Comparison of ENCODE assay signal across 10 cellular contexts in genomic region chr1:36203027-36203553, GRCh38. TPM values are rescaled to one million over a fixed set of nuclear protein-coding genes. Genes with fewer than 3 reads are reported as not detected.
A peak's percentile ranks its signal among the peaks of the same experiment; 100 is the strongest.
DNase-seq lines count a peak whose midpoint lies in the region; ATAC-seq and TF ChIP-seq lines count a peak whose summit lies in the region.
"Had no signal": no experiment of that assay in that cellular context is flagged by ENCODE, and none has a peak within 500 bp of the region (broad histone marks: within the 10 kb centered on the region; RNA-seq: fewer than 3 reads in every experiment).

No MANE protein-coding gene starts in this region.

- H3K36me3 ChIP-seq in heart right ventricle: no peaks in the 10 kb centered on the region
- no peaks in the 10 kb centered on the region for H3K36me3 ChIP-seq in left ventricle myocardium inferior
- no peaks in the 10 kb centered on the region for H3K36me3 ChIP-seq in prostate gland
- no peaks in the 10 kb centered on the region for H3K36me3 ChIP-seq in aorta (ENCODE audit: control insufficient read depth in 1 of 2, insufficient read depth in 2 of 2, low read length in 1 of 2)
- H3K36me3 ChIP-seq: brain microvascular endothelial cell had no signal

- intact Hi-C loops in heart right ventricle (cut with DNase I): loop anchor here in 1 of 10 donors (5.0 kb wide), 1 partner anchor 84 kb away; no protein-coding TSS in a partner anchor
- intact Hi-C loops in Right ventricle myocardium inferior (cut with DNase I): loop anchor here (5.0 kb wide), 1 partner anchor 79 kb away; no protein-coding TSS in a partner anchor
- intact Hi-C loops in left ventricle myocardium inferior (cut with micrococcal nuclease): no loop called here
- intact Hi-C loops in prostate gland (cut with DNase I): no loop called here
- intact Hi-C loops in aorta (cut with DNase I): no loop called here

- ATAC-seq in heart right ventricle (peak in 4 of 8 donors; percentile 5 to 28 (median 20)), Right ventricle myocardium inferior (no peak), aorta (ENCODE audit: low FRiP score) (no peak), GM21360 (IDR thresholded peaks at IDR 0.05; ENCODE audit: unreplicated experiment) (no peak), HG03095 (IDR thresholded peaks at IDR 0.05; ENCODE audit: unreplicated experiment) (no peak)
- ATAC-seq: activated CD4-positive, alpha-beta T cell treated with anti-CD3 and anti-CD28 coated beads for 36 hours had no signal

- TF ChIP-seq CTCF in heart right ventricle (IDR thresholded peaks at IDR 0.05) (no peak), left ventricle myocardium inferior (IDR thresholded peaks at IDR 0.05; ENCODE audit: borderline replicate concordance) (no peak), prostate gland (IDR thresholded peaks at IDR 0.05) (no peak)

- 75% methylated on average over 3 of the region's 3 CpGs for WGBS in heart right ventricle, 2 donors
- 89% methylated on average over 3 of the region's 3 CpGs for WGBS in prostate gland
- 60 to 65% methylated on average over 3 of the region's 3 CpGs for WGBS in aorta, 2 donors

- H3K27ac ChIP-seq in heart right ventricle: peak overlapping the region; percentile 71 to 96 (median 88)
- H3K27ac ChIP-seq in left ventricle myocardium inferior (replicated peaks): peak overlapping the region; percentile 95
- peak overlapping the region; percentile 72 to 82 for H3K27ac ChIP-seq in prostate gland
- peak overlapping the region; percentile 36 to 80 for H3K27ac ChIP-seq in aorta (ENCODE audit: low read depth in 1 of 2, low read length in 2 of 2)
- H3K27ac ChIP-seq: brain microvascular endothelial cell had no signal

- H3K27me3 ChIP-seq in heart right ventricle: no peaks in the 10 kb centered on the region
- H3K27me3 ChIP-seq in left ventricle myocardium inferior (ENCODE audit: low read depth): no peaks in the 10 kb centered on the region
- H3K27me3 ChIP-seq in prostate gland (replicated peaks; ENCODE audit: insufficient read depth): no peaks in the 10 kb centered on the region
- no peaks in the 10 kb centered on the region for H3K27me3 ChIP-seq in aorta (ENCODE audit: control insufficient read depth in 1 of 2, insufficient read depth in 2 of 2, low read length in 1 of 2)
- H3K27me3 ChIP-seq: brain microvascular endothelial cell had no signal

- H3K4me1 ChIP-seq in heart right ventricle: peaks cover 8 to 60% (median 33%) of the 10 kb centered on the region in 9 donors
- H3K4me1 ChIP-seq in left ventricle myocardium inferior: peaks cover 58% of the 10 kb centered on the region
- H3K4me1 ChIP-seq in prostate gland (replicated peaks): peaks cover 12% of the 10 kb centered on the region
- H3K4me1 ChIP-seq in aorta (ENCODE audit: control insufficient read depth in 1 of 2, insufficient read depth in 2 of 2, low read length in 2 of 2): peaks cover 0 to 2% of the 10 kb centered on the region in 2 donors

- no peak for DNase-seq in heart right ventricle
- no peak for DNase-seq in Right ventricle myocardium inferior (ENCODE audit: missing footprints)
- no peak for DNase-seq in left ventricle myocardium inferior
- DNase-seq in prostate gland (ENCODE audit: low spot score): no peak
- DNase-seq in aorta: no peak
- no peak for DNase-seq in LoVo (ENCODE audit: low spot score)
- DNase-seq: activated CD4-positive, alpha-beta T cell treated with anti-CD3 and anti-CD28 coated beads for 36 hours had no signal

- no peak for TF ChIP-seq POLR2A in prostate gland (IDR thresholded peaks at IDR 0.05)

- H3K9me3 ChIP-seq in heart right ventricle (no peaks in the 10 kb centered on the region), left ventricle myocardium inferior (replicated peaks) (no peaks in the 10 kb centered on the region), prostate gland (no peaks in the 10 kb centered on the region), aorta (ENCODE audit: control insufficient read depth, low read length) (no peaks in the 10 kb centered on the region)

- no peak overlapping the region for H3K4me3 ChIP-seq in heart right ventricle
- H3K4me3 ChIP-seq in left ventricle myocardium inferior: no peak overlapping the region
- no peak overlapping the region for H3K4me3 ChIP-seq in prostate gland
- H3K4me3 ChIP-seq in aorta (ENCODE audit: low read length in 2 of 2): no peak overlapping the region

RNA-seq across cellular contexts. Expression of gene THRAP3, which starts 21.2 kb away (rescaled TPM):
- total RNA-seq in heart right ventricle (100 to 1,000 TPM in 5 of 10 donors, 10 to 100 TPM in 5; 85.3 to 109 (median 100) TPM), Right ventricle myocardium inferior (60.1 TPM), left ventricle myocardium inferior (59.0 TPM), prostate gland (100 to 1,000 TPM; 100 to 123 TPM), aorta (10 to 100 TPM; 85.3 to 91.5 TPM)
- polyA plus RNA-seq in heart right ventricle (10 to 100 TPM; 22.8 to 35.1 TPM), aorta (10 to 100 TPM; 31.6 to 46.7 TPM)

RNA-seq across cellular contexts. Expression of gene MAP7D1, which starts 47.1 kb away (rescaled TPM):
- total RNA-seq in heart right ventricle (100 to 1,000 TPM; 277 to 364 (median 325) TPM), Right ventricle myocardium inferior (383 TPM), left ventricle myocardium inferior (363 TPM), prostate gland (100 to 1,000 TPM in 1 of 2 donors, 10 to 100 TPM in 1; 97.3 to 132 TPM), aorta (100 to 1,000 TPM; 113 to 133 TPM)
- polyA plus RNA-seq in heart right ventricle (100 to 1,000 TPM; 176 to 225 TPM), aorta (10 to 100 TPM; 52.8 to 81.2 TPM)

RNA-seq across cellular contexts. Expression of gene TRAPPC3, which starts 53.8 kb away (rescaled TPM):
- total RNA-seq in heart right ventricle: 10 to 100 TPM; 41.6 to 62.6 (median 48.4) TPM
- 10 to 100 TPM; 33.6 to 73.8 TPM for polyA plus RNA-seq in heart right ventricle
- 53.9 TPM for total RNA-seq in Right ventricle myocardium inferior
- 54.6 TPM for total RNA-seq in left ventricle myocardium inferior
- total RNA-seq in prostate gland: 10 to 100 TPM; 90.0 to 92.5 TPM
- total RNA-seq in aorta: 10 to 100 TPM; 55.6 to 61.7 TPM
- polyA plus RNA-seq in aorta: 10 to 100 TPM; 81.0 to 90.7 TPM
